ENCODE assay signal across 14 cellular contexts in genomic region chr4:38993683-38994082, GRCh38. TPM values are rescaled to one million over a fixed set of nuclear protein-coding genes. Genes with fewer than 3 reads are reported as not detected.
DNase-seq lines count a peak whose midpoint lies in the region; ATAC-seq and TF ChIP-seq lines count a peak whose summit lies in the region.
"Had no signal": no experiment of that assay in that cellular context is flagged by ENCODE, and none has a peak within 500 bp of the region (broad histone marks: within the 10 kb centered on the region; RNA-seq: fewer than 3 reads in every experiment).

No MANE protein-coding gene starts in this region.

- no peaks in the 10 kb centered on the region for H3K36me3 ChIP-seq in endodermal cell (ENCODE audit: control insufficient read depth, insufficient read depth, low read length)
- no peaks in the 10 kb centered on the region for H3K36me3 ChIP-seq in HAP-1 (replicated peaks)

- H3K27me3 Mint-ChIP-seq in activated CD8-positive, alpha-beta T cell treated with anti-CD3 and anti-CD28 coated beads for 36 hours, result no peaks in the 10 kb centered on the region
- no peaks in the 10 kb centered on the region for H3K27me3 Mint-ChIP-seq in activated CD8-positive, alpha-beta T cell treated with anti-CD3 and anti-CD28 coated beads, Interleukin-2, amount 10 ng/mL, durations not matched to agents 7 days and 5 days (ENCODE audit: low read depth)
- H3K27me3 Mint-ChIP-seq in endodermal cell (ENCODE audit: insufficient read depth), result no peaks in the 10 kb centered on the region
- H3K27me3 Mint-ChIP-seq in stimulated activated memory B cell treated with anti-CD40 and anti-IgM and Interleukin-4, amounts not matched to agents 10 μg/mL and 1 μg/mL and 100 μg/mL, for 72 hours, result no peaks in the 10 kb centered on the region
- H3K27me3 Mint-ChIP-seq: activated CD4-positive, alpha-beta T cell treated with anti-CD3 and anti-CD28 coated beads, Interleukin-2, amount 10 ng/mL, durations not matched to agents 7 days and 5 days had no signal

- intact Hi-C loops in activated CD8-positive, alpha-beta T cell treated with anti-CD3 and anti-CD28 coated beads for 36 hours (cut with micrococcal nuclease), result no loop called here

- peaks cover 18% of the 10 kb centered on the region for H3K36me3 Mint-ChIP-seq in activated CD8-positive, alpha-beta T cell treated with anti-CD3 and anti-CD28 coated beads for 36 hours (ENCODE audit: low read depth)
- H3K36me3 Mint-ChIP-seq in activated CD8-positive, alpha-beta T cell treated with anti-CD3 and anti-CD28 coated beads, Interleukin-2, amount 10 ng/mL, durations not matched to agents 7 days and 5 days (ENCODE audit: low read depth), result peaks cover 48% of the 10 kb centered on the region
- H3K36me3 Mint-ChIP-seq in endodermal cell (ENCODE audit: low read depth), result no peaks in the 10 kb centered on the region
- peaks cover 47% of the 10 kb centered on the region for H3K36me3 Mint-ChIP-seq in stimulated activated memory B cell treated with anti-CD40 and anti-IgM and Interleukin-4, amounts not matched to agents 10 μg/mL and 1 μg/mL and 100 μg/mL, for 72 hours

- H3K27ac ChIP-seq in RWPE1 (no peak overlapping the region), endodermal cell (ENCODE audit: low read depth, low read length) (no peak overlapping the region)

- H3K4me3 ChIP-seq in endodermal cell (ENCODE audit: low read length) (no peak overlapping the region), HAP-1 (no peak overlapping the region)

- no peak for DNase-seq in activated CD8-positive, alpha-beta T cell treated with anti-CD3 and anti-CD28 coated beads for 36 hours
- no peak for DNase-seq in activated CD8-positive, alpha-beta T cell treated with anti-CD3 and anti-CD28 coated beads, Interleukin-2, amount 10 ng/mL, durations not matched to agents 7 days and 5 days
- DNase-seq in RWPE1 (ENCODE audit: low spot score) (peak; percentile 14), endodermal cell (no peak), HAP-1 (ENCODE audit: low spot score in 2 of 2) (no peak), NCI-H748 (lab: John Stamatoyannopoulos, UW; ENCODE audit: unreplicated experiment) (no peak), NCI-H2171 treated with DMSO at 0.1 percent for 48 hours (lab: John Stamatoyannopoulos, UW) (no peak)
- DNase-seq: activated CD4-positive, alpha-beta T cell treated with anti-CD3 and anti-CD28 coated beads, Interleukin-2, amount 10 ng/mL, durations not matched to agents 7 days and 5 days; foreskin fibroblast; NCI-H2107; stimulated activated CD4-positive, alpha-beta T cell treated with anti-CD3 and anti-CD28 coated beads, Interleukin-1b, Interleukin-23, amount 100 ng/mL, for 48 hours; stimulated activated CD8-positive, alpha-beta memory T cell treated with anti-CD3 and anti-CD28 coated beads, Interleukin-4, amount 100 ng/mL, for 48 hours had no signal

- H3K9ac ChIP-seq in endodermal cell (ENCODE audit: extremely low read depth, low read length, poor library complexity, severe bottlenecking), result no peak overlapping the region

- no peak overlapping the region for H3K27ac Mint-ChIP-seq in activated CD8-positive, alpha-beta T cell treated with anti-CD3 and anti-CD28 coated beads for 36 hours
- no peak overlapping the region for H3K27ac Mint-ChIP-seq in activated CD8-positive, alpha-beta T cell treated with anti-CD3 and anti-CD28 coated beads, Interleukin-2, amount 10 ng/mL, durations not matched to agents 7 days and 5 days
- no peak overlapping the region for H3K27ac Mint-ChIP-seq in endodermal cell
- peak overlapping the region; percentile 54 for H3K27ac Mint-ChIP-seq in stimulated activated memory B cell treated with anti-CD40 and anti-IgM and Interleukin-4, amounts not matched to agents 10 μg/mL and 1 μg/mL and 100 μg/mL, for 72 hours
- H3K27ac Mint-ChIP-seq: activated CD4-positive, alpha-beta T cell treated with anti-CD3 and anti-CD28 coated beads, Interleukin-2, amount 10 ng/mL, durations not matched to agents 7 days and 5 days; activated T-helper 1 cell treated with anti-CD3 and anti-CD28 coated beads, Interleukin-12 subunit alpha, Interleukin-12 subunit beta, Interleukin-2, Interleukin-4 antibody, amounts not matched to agents 30 ng/mL and 10 ng/mL and 1 ng/mL, durations not matched to agents 14 hours and 24 hours and 36 hours had no signal

- ATAC-seq in activated CD8-positive, alpha-beta T cell treated with anti-CD3 and anti-CD28 coated beads for 36 hours, result no peak
- ATAC-seq in activated CD8-positive, alpha-beta T cell treated with anti-CD3 and anti-CD28 coated beads, Interleukin-2, amount 10 ng/mL, durations not matched to agents 7 days and 5 days, result no peak
- ATAC-seq in stimulated activated memory B cell treated with anti-CD40 and anti-IgM and Interleukin-4, amounts not matched to agents 10 μg/mL and 1 μg/mL and 100 μg/mL, for 72 hours, result no peak

- in situ Hi-C loops in HAP-1 (cut with MboI; ENCODE audit: low sequenced_read_pairs), result no loop called here

- H3K4me1 ChIP-seq in endodermal cell (ENCODE audit: control insufficient read depth, insufficient read depth, low read length) (no peaks in the 10 kb centered on the region), HAP-1 (no peaks in the 10 kb centered on the region)

- H3K27me3 ChIP-seq in endodermal cell (ENCODE audit: control insufficient read depth, insufficient read depth, low read length, poor library complexity, severe bottlenecking) (no peaks in the 10 kb centered on the region), HAP-1 (ENCODE audit: low read depth) (no peaks in the 10 kb centered on the region)

- peak; percentile 14 for TF ChIP-seq CTCF in activated CD8-positive, alpha-beta T cell treated with anti-CD3 and anti-CD28 coated beads for 36 hours (IDR thresholded peaks at IDR 0.05)
- TF ChIP-seq CTCF in RWPE1 (conservative IDR thresholded peaks at IDR 0.05; ENCODE audit: low read depth) (no peak), endodermal cell (conservative IDR thresholded peaks at IDR 0.05) (peak; percentile 55)

- 82 to 88% methylated on average over 3 of the region's 3 CpGs for WGBS in endodermal cell (ENCODE audit: insufficient coverage in 1 of 2, insufficient read length in 1 of 2), 2 experiments

- CTCF ChIA-PET in activated CD8-positive, alpha-beta T cell treated with anti-CD3 and anti-CD28 coated beads for 36 hours (lab: Charles Lee), result no interaction called here
- CTCF ChIA-PET in activated CD8-positive, alpha-beta T cell treated with anti-CD3 and anti-CD28 coated beads, Interleukin-2, amount 10 ng/mL, durations not matched to agents 7 days and 5 days (lab: Charles Lee), result interaction anchor here (0.6 to 1.5 kb wide), 4 partner anchors 52 to 140 kb away, joined by 3 to 5 read pairs (median 4); no protein-coding TSS in a partner anchor
- CTCF ChIA-PET in RWPE1 (lab: Yijun Ruan, JAX), result interaction anchor here (0.6 to 0.7 kb wide), 3 partner anchors 15 to 129 kb away, joined by 3 to 6 read pairs (median 4); no protein-coding TSS in a partner anchor

- H3K9me3 ChIP-seq in endodermal cell (ENCODE audit: control insufficient read depth, low read length) (no peaks in the 10 kb centered on the region), HAP-1 (no peaks in the 10 kb centered on the region)

- POLR2A ChIA-PET in activated CD8-positive, alpha-beta T cell treated with anti-CD3 and anti-CD28 coated beads for 36 hours (lab: Charles Lee), result interaction anchor here (1.8 kb wide), 1 partner anchor 10 kb away, joined by 4 read pairs; no protein-coding TSS in a partner anchor
- POLR2A ChIA-PET in activated CD8-positive, alpha-beta T cell treated with anti-CD3 and anti-CD28 coated beads, Interleukin-2, amount 10 ng/mL, durations not matched to agents 7 days and 5 days (lab: Charles Lee), result no interaction called here
- POLR2A ChIA-PET in RWPE1 (lab: Yijun Ruan, JAX; ENCODE audit: low non-redundant PET), result no interaction called here

- H3K4me1 Mint-ChIP-seq in activated CD8-positive, alpha-beta T cell treated with anti-CD3 and anti-CD28 coated beads for 36 hours (ENCODE audit: low read depth), result no peaks in the 10 kb centered on the region
- no peaks in the 10 kb centered on the region for H3K4me1 Mint-ChIP-seq in activated CD8-positive, alpha-beta T cell treated with anti-CD3 and anti-CD28 coated beads, Interleukin-2, amount 10 ng/mL, durations not matched to agents 7 days and 5 days (ENCODE audit: low read depth)
- no peaks in the 10 kb centered on the region for H3K4me1 Mint-ChIP-seq in endodermal cell
- H3K4me1 Mint-ChIP-seq in stimulated activated memory B cell treated with anti-CD40 and anti-IgM and Interleukin-4, amounts not matched to agents 10 μg/mL and 1 μg/mL and 100 μg/mL, for 72 hours, result peaks cover 11% of the 10 kb centered on the region

- H3K4me3 Mint-ChIP-seq in activated CD8-positive, alpha-beta T cell treated with anti-CD3 and anti-CD28 coated beads for 36 hours, result no peak overlapping the region
- H3K4me3 Mint-ChIP-seq in activated CD8-positive, alpha-beta T cell treated with anti-CD3 and anti-CD28 coated beads, Interleukin-2, amount 10 ng/mL, durations not matched to agents 7 days and 5 days, result no peak overlapping the region
- no peak overlapping the region for H3K4me3 Mint-ChIP-seq in endodermal cell
- no peak overlapping the region for H3K4me3 Mint-ChIP-seq in stimulated activated memory B cell treated with anti-CD40 and anti-IgM and Interleukin-4, amounts not matched to agents 10 μg/mL and 1 μg/mL and 100 μg/mL, for 72 hours
- H3K4me3 Mint-ChIP-seq: activated CD4-positive, alpha-beta T cell treated with anti-CD3 and anti-CD28 coated beads, Interleukin-2, amount 10 ng/mL, durations not matched to agents 7 days and 5 days; activated T-helper 1 cell treated with anti-CD3 and anti-CD28 coated beads, Interleukin-12 subunit alpha, Interleukin-12 subunit beta, Interleukin-2, Interleukin-4 antibody, amounts not matched to agents 30 ng/mL and 10 ng/mL and 1 ng/mL, durations not matched to agents 14 hours and 24 hours and 36 hours had no signal

- H3K9me3 Mint-ChIP-seq in activated CD8-positive, alpha-beta T cell treated with anti-CD3 and anti-CD28 coated beads for 36 hours, result no peaks in the 10 kb centered on the region
- H3K9me3 Mint-ChIP-seq in activated CD8-positive, alpha-beta T cell treated with anti-CD3 and anti-CD28 coated beads, Interleukin-2, amount 10 ng/mL, durations not matched to agents 7 days and 5 days (ENCODE audit: insufficient read depth), result peaks cover 3% of the 10 kb centered on the region
- no peaks in the 10 kb centered on the region for H3K9me3 Mint-ChIP-seq in endodermal cell
- no peaks in the 10 kb centered on the region for H3K9me3 Mint-ChIP-seq in stimulated activated memory B cell treated with anti-CD40 and anti-IgM and Interleukin-4, amounts not matched to agents 10 μg/mL and 1 μg/mL and 100 μg/mL, for 72 hours

RNA-seq across cellular contexts. Expression of gene TMEM156, which starts 38.5 kb away (rescaled TPM):
- 10 to 100 TPM; 11.7 to 12.0 TPM for total RNA-seq in activated CD8-positive, alpha-beta T cell treated with anti-CD3 and anti-CD28 coated beads for 36 hours
- total RNA-seq in activated CD8-positive, alpha-beta T cell treated with anti-CD3 and anti-CD28 coated beads, Interleukin-2, amount 10 ng/mL, durations not matched to agents 7 days and 5 days, result 10 to 100 TPM; 12.4 to 14.1 TPM
- not detected for total RNA-seq in endodermal cell
- not detected for polyA plus RNA-seq in endodermal cell (2013, experiment 1 of 2)
- polyA plus RNA-seq in endodermal cell (2013, experiment 2 of 2), result not detected

Comparison
In these comparisons a context has a peak if more than half of its experiments do, and no peak if none do; other contexts are left out.
1. RNA of gene TMEM156, which starts 38.5 kb away (total RNA-seq): 12.4 to 14.1 TPM in activated CD8-positive, alpha-beta T cell treated with anti-CD3 and anti-CD28 coated beads, Interleukin-2, amount 10 ng/mL, durations not matched to agents 7 days and 5 days and 11.7 to 12.0 TPM in activated CD8-positive, alpha-beta T cell treated with anti-CD3 and anti-CD28 coated beads for 36 hours; not detected in endodermal cell; every median in the first group is over 10 times any median in the second.